9 cellular contexts compared by ENCODE assay signal in the genomic region with DNA sequence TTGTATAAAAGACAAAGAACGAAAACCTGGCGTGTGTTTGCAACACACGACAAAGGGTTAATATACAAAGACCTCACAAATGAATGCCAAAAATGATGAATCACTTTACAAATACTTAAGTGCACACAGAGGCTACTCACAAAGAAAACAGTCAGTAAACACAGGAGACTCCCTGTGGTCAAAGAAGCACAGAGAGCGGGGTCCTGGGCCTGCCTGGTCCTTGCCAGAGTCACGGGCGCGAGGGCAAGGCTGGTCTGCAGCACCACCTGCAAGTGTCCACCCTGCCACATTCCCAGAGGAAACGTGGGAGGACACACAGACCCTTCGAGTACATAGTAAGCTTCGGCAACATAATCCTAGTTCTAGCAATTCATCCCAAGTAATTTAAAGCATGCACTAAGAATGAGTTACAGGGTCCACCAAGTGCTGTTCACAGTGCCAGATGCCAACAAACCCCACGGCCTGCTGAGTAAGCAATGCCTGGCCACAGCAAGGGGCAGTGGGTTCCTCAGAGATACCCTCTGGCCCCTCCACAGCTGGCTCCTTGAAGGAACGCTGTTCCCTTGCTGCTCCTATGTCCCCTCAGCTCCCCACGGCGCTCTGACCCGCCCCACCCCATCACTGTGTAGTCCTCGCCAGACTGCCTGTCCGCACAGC. TPM values are rescaled to one million over a fixed set of nuclear protein-coding genes. Genes with fewer than 3 reads are reported as not detected.
A peak's percentile ranks its signal among the peaks of the same experiment; 100 is the strongest.
DNase-seq lines count a peak whose midpoint lies in the region; ATAC-seq and TF ChIP-seq lines count a peak whose summit lies in the region.
"Had no signal": no experiment of that assay in that cellular context is flagged by ENCODE, and none has a peak within 500 bp of the region (broad histone marks: within the 10 kb centered on the region; RNA-seq: fewer than 3 reads in every experiment).

No MANE protein-coding gene starts in this region.

- no peak overlapping the region for H3K4me3 Mint-ChIP-seq in activated T-cell treated with anti-CD3 and anti-CD28 coated beads, Interleukin-2, amount 50 U/mL, for 4 hours

- H3K36me3 Mint-ChIP-seq in activated T-cell treated with anti-CD3 and anti-CD28 coated beads, Interleukin-2, amount 50 U/mL, for 4 hours (ENCODE audit: insufficient read depth): peaks cover 41% of the 10 kb centered on the region

- no peaks in the 10 kb centered on the region for H3K9me3 Mint-ChIP-seq in activated T-cell treated with anti-CD3 and anti-CD28 coated beads, Interleukin-2, amount 50 U/mL, for 4 hours

- peaks cover 12% of the 10 kb centered on the region for H3K4me1 Mint-ChIP-seq in activated T-cell treated with anti-CD3 and anti-CD28 coated beads, Interleukin-2, amount 50 U/mL, for 4 hours (ENCODE audit: low read depth)

- peak; percentile 63 to 72 for ATAC-seq in lower lobe of right lung
- no peak for ATAC-seq in activated T-cell treated with anti-CD3 and anti-CD28 coated beads, Interleukin-2, amount 50 U/mL, for 4 hours

- no peaks in the 10 kb centered on the region for H3K27me3 Mint-ChIP-seq in activated T-cell treated with anti-CD3 and anti-CD28 coated beads, Interleukin-2, amount 50 U/mL, for 4 hours (ENCODE audit: low read depth)

- TF ChIP-seq CTCF in lower lobe of right lung (IDR thresholded peaks at IDR 0.05) (no peak), sigmoid colon (IDR thresholded peaks at IDR 0.05) (no peak)

- H3K27me3 ChIP-seq in lower lobe of right lung (ENCODE audit: low read depth) (no peaks in the 10 kb centered on the region), sigmoid colon (no peaks in the 10 kb centered on the region)

- H3K4me1 ChIP-seq in lower lobe of right lung (peaks cover 19% of the 10 kb centered on the region), sigmoid colon (peaks cover 0 to 30% (median 21%) of the 10 kb centered on the region in 4 donors)

- no peak overlapping the region for H3K27ac ChIP-seq in lower lobe of right lung
- peak overlapping the region in 2 of 4 donors; percentile 30 to 42 for H3K27ac ChIP-seq in sigmoid colon

- WGBS in sigmoid colon, 2 donors: 76% methylated on average over 16 to 17 of the region's 17 CpGs

- TF ChIP-seq EP300 in sigmoid colon (IDR thresholded peaks at IDR 0.05): no peak

- H3K36me3 ChIP-seq in lower lobe of right lung (peaks cover 83% of the 10 kb centered on the region), sigmoid colon (peaks cover under 1 to 47% (median 18%) of the 10 kb centered on the region in 4 donors)

- intact Hi-C loops in lower lobe of right lung (cut with DNase I) (no loop called here), sigmoid colon (cut with DNase I) (no loop called here)

- H3K9me3 ChIP-seq in lower lobe of right lung (no peaks in the 10 kb centered on the region), sigmoid colon (no peaks in the 10 kb centered on the region)

- TF ChIP-seq POLR2A in sigmoid colon (IDR thresholded peaks at IDR 0.05): no peak

- no peak overlapping the region for H3K4me3 ChIP-seq in lower lobe of right lung
- H3K4me3 ChIP-seq in sigmoid colon: no peak overlapping the region

- peak; percentile 75 for DNase-seq in AG08395 (ENCODE audit: low spot score)
- peak; percentile 67 for DNase-seq in HuH-7 (ENCODE audit: low spot score)
- DNase-seq in brain pericyte (ENCODE audit: low read depth, low spot score): peak; percentile 55
- no peak for DNase-seq in lower lobe of right lung
- no peak for DNase-seq in sigmoid colon
- no peak for DNase-seq in activated T-cell treated with anti-CD3 and anti-CD28 coated beads, Interleukin-2, amount 50 U/mL, for 4 hours
- no peak for DNase-seq in NCI-H2029 treated with DMSO at 0.1 percent for 48 hours (lab: John Stamatoyannopoulos, UW)
- DNase-seq in DMS153 (lab: John Stamatoyannopoulos, UW): no peak
- DNase-seq: NCI-H1694 had no signal

RNA-seq across cellular contexts. Expression of a gene that starts 24.6 kb away (rescaled TPM):
- total RNA-seq in lower lobe of right lung (26.0 TPM), sigmoid colon (10 to 100 TPM in 3 of 4 donors, 1 to 10 TPM in 1; 9.6 to 24.1 (median 14.6) TPM)
- polyA plus RNA-seq in sigmoid colon: 10 to 100 TPM in 2 of 3 donors, 1 to 10 TPM in 1; 6.6 to 27.2 (median 10.9) TPM
- total RNA-seq in activated T-cell treated with anti-CD3 and anti-CD28 coated beads, Interleukin-2, amount 50 U/mL, for 4 hours: 10 to 100 TPM; 59.3 to 63.3 (median 61.6) TPM

RNA-seq across cellular contexts. Expression of a gene that starts 48.6 kb away (rescaled TPM):
- 3.3 TPM for total RNA-seq in lower lobe of right lung
- 1 to 10 TPM in 1 of 4 donors, under 1 TPM in 2, not detected in 1; 0.33 to 1.1 (median 0.95) TPM for total RNA-seq in sigmoid colon
- polyA plus RNA-seq in sigmoid colon: 1 to 10 TPM in 1 of 3 donors, not detected in 2; 2.3 TPM
- total RNA-seq in activated T-cell treated with anti-CD3 and anti-CD28 coated beads, Interleukin-2, amount 50 U/mL, for 4 hours: under 1 TPM in 2 of 3 donors, not detected in 1; 0.33 to 0.58 TPM

Comparison
In these comparisons a context has a peak if more than half of its experiments do, and no peak if none do; other contexts are left out.
1. DNase-seq: peak in AG08395 (single experiment), HuH-7 (single experiment) and brain pericyte (single experiment); none in lower lobe of right lung (single experiment), sigmoid colon (single experiment), activated T-cell treated with anti-CD3 and anti-CD28 coated beads, Interleukin-2, amount 50 U/mL, for 4 hours (single experiment), NCI-H2029 treated with DMSO at 0.1 percent for 48 hours (single experiment) and DMS153 (single experiment).
2. ATAC-seq: peak in lower lobe of right lung (2 of 2); none in activated T-cell treated with anti-CD3 and anti-CD28 coated beads, Interleukin-2, amount 50 U/mL, for 4 hours (0 of 2).